Comparison of ENCODE assay signal across 1 cellular context in the genomic region with DNA sequence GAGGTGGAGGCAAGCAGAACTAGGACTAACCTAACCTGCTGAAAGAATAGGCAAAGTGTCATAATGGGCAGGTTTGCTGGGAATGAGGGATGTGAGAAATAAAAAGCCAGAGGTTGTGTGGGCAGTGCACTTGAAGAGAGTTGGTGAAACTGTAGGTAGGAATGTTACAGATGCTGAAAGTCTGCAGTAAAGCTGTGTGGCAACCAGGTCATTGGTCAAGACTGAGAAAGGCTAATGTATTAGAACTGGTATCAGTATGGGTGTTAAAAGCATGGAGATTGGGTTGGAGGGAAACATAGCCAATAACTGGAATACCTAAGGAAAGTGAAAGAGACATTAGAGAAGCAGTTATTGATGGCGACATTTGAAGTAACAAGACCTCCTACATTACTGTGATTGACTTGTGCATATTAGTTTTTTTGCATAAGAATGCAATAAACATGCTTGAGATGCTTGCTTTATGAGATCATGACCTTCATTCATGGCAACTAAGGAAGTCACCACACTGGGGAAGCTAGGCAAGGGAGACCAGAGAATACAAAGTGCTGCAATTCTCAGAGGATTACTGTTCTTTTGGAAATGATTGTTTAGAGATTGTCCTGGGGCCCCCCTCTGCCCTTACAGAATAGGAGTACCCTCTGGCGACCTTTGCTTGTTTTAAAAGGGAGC.
TF ChIP-seq lines count a peak whose summit lies in the region.

No MANE protein-coding gene starts in this region.

TF ChIP-seq in WTC11, 78 proteins besides CTCF, POLR2A, EP300 and RAD21 (continued from another document and continues in another):
- TF ChIP-seq ZNF532 (CRISPR knock-in tag; IDR thresholded peaks at IDR 0.05; ENCODE audit: borderline replicate concordance) (0 out of 2 replicates have a peak, but pooled peaks have one; percentile 8), ATF2 (CRISPR knock-in tag; IDR thresholded peaks at IDR 0.05; ENCODE audit: borderline replicate concordance, low read depth) (no peak), CREB1 (CRISPR knock-in tag; IDR thresholded peaks at IDR 0.05) (no peak), PRDM15 (CRISPR knock-in tag; IDR thresholded peaks at IDR 0.05) (no peak), NFE2L1 (CRISPR knock-in tag; IDR thresholded peaks at IDR 0.05) (0 out of 2 replicates have a peak, but pooled peaks have one; percentile 25), ZNF425 (CRISPR knock-in tag; conservative IDR thresholded peaks at IDR 0.05) (no peak), STAT6 (CRISPR knock-in tag; conservative IDR thresholded peaks at IDR 0.05; ENCODE audit: low read depth) (no peak), USF1 (CRISPR knock-in tag; IDR thresholded peaks at IDR 0.05) (no peak), GTF2I (CRISPR knock-in tag; conservative IDR thresholded peaks at IDR 0.05) (no peak), ZNF281 (CRISPR knock-in tag; IDR thresholded peaks at IDR 0.05) (no peak), GRHL2 (CRISPR knock-in tag; IDR thresholded peaks at IDR 0.05; ENCODE audit: insufficient replicate concordance, severe bottlenecking) (no peak), TEAD4 (CRISPR knock-in tag; IDR thresholded peaks at IDR 0.05) (peak; percentile 74; the same call in 1 of the 2 replicates), TP53 (CRISPR knock-in tag; IDR thresholded peaks at IDR 0.05) (no peak; the same call in 1 of the 2 replicates), NR1H2 (CRISPR knock-in tag; IDR thresholded peaks at IDR 0.05) (no peak), CREM (CRISPR knock-in tag; IDR thresholded peaks at IDR 0.05) (no peak)
- TF ChIP-seq, protein P1, sequence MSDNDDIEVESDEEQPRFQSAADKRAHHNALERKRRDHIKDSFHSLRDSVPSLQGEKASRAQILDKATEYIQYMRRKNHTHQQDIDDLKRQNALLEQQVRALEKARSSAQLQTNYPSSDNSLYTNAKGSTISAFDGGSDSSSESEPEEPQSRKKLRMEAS (CRISPR knock-in tag; IDR thresholded peaks at IDR 0.05): no peak
- TF ChIP-seq, protein P2, sequence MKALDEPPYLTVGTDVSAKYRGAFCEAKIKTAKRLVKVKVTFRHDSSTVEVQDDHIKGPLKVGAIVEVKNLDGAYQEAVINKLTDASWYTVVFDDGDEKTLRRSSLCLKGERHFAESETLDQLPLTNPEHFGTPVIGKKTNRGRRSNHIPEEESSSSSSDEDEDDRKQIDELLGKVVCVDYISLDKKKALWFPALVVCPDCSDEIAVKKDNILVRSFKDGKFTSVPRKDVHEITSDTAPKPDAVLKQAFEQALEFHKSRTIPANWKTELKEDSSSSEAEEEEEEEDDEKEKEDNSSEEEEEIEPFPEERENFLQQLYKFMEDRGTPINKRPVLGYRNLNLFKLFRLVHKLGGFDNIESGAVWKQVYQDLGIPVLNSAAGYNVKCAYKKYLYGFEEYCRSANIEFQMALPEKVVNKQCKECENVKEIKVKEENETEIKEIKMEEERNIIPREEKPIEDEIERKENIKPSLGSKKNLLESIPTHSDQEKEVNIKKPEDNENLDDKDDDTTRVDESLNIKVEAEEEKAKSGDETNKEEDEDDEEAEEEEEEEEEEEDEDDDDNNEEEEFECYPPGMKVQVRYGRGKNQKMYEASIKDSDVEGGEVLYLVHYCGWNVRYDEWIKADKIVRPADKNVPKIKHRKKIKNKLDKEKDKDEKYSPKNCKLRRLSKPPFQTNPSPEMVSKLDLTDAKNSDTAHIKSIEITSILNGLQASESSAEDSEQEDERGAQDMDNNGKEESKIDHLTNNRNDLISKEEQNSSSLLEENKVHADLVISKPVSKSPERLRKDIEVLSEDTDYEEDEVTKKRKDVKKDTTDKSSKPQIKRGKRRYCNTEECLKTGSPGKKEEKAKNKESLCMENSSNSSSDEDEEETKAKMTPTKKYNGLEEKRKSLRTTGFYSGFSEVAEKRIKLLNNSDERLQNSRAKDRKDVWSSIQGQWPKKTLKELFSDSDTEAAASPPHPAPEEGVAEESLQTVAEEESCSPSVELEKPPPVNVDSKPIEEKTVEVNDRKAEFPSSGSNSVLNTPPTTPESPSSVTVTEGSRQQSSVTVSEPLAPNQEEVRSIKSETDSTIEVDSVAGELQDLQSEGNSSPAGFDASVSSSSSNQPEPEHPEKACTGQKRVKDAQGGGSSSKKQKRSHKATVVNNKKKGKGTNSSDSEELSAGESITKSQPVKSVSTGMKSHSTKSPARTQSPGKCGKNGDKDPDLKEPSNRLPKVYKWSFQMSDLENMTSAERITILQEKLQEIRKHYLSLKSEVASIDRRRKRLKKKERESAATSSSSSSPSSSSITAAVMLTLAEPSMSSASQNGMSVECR (CRISPR knock-in tag; IDR thresholded peaks at IDR 0.05; ENCODE audit: borderline replicate concordance): no peak
- TF ChIP-seq, protein P3, sequence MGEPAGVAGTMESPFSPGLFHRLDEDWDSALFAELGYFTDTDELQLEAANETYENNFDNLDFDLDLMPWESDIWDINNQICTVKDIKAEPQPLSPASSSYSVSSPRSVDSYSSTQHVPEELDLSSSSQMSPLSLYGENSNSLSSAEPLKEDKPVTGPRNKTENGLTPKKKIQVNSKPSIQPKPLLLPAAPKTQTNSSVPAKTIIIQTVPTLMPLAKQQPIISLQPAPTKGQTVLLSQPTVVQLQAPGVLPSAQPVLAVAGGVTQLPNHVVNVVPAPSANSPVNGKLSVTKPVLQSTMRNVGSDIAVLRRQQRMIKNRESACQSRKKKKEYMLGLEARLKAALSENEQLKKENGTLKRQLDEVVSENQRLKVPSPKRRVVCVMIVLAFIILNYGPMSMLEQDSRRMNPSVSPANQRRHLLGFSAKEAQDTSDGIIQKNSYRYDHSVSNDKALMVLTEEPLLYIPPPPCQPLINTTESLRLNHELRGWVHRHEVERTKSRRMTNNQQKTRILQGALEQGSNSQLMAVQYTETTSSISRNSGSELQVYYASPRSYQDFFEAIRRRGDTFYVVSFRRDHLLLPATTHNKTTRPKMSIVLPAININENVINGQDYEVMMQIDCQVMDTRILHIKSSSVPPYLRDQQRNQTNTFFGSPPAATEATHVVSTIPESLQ (CRISPR knock-in tag; IDR thresholded peaks at IDR 0.05): no peak
